23 cellular contexts compared by ENCODE assay signal in the genomic region with DNA sequence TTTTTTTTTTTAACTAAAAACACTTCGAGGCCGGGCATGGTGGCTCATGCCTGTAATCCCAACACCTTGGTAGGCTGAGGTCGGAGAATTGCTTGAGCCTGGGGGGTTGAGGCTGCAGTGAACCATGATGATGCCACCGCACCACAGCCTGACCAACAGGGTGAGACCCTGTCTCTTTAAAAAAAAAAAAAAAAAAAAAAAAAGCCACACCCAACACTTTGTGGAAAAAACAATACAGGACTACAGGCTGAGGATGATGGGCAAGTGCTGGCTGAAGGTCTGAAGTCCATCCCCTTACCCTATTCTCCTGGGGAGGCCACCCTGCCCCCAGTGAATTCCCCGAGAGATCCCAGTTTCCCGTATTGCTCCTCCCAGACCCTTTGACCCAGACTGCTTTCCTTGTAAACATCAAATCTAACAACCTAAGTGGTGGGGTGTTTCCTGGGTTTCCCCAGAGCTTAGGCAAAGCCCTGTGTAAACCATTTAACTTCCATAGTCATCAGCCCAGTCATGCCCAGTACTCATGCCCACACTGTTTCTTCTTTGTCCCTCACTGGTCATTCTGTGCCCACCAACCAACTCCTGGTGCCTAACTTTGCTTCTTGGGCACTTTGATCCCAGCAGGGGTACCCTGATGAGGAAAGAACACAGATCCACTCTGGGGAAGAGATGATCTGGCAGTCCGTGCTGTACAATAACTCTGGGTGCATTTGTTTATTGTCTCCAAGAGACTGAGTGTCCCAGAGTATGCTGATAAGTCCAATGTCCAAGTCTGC. TPM values are rescaled to one million over a fixed set of nuclear protein-coding genes. Genes with fewer than 3 reads are reported as not detected.
DNase-seq lines count a peak whose midpoint lies in the region; ATAC-seq and TF ChIP-seq lines count a peak whose summit lies in the region.
"Had no signal": no experiment of that assay in that cellular context is flagged by ENCODE, and none has a peak within 500 bp of the region (broad histone marks: within the 10 kb centered on the region; RNA-seq: fewer than 3 reads in every experiment).

No MANE protein-coding gene starts in this region.

- WGBS in transverse colon (ENCODE audit: low coverage in 1 of 2), 2 donors = 51 to 54% methylated on average over 7 of the region's 7 CpGs

- peak; percentile 26 for DNase-seq in DMS53 (lab: John Stamatoyannopoulos, UW)
- no peak for DNase-seq in DMS53 treated with DMSO at 0.1 percent for 48 hours (lab: John Stamatoyannopoulos, UW; ENCODE audit: unreplicated experiment)
- peak; percentile 90 for DNase-seq in colonic mucosa
- peak in 2 of 3 donors; percentile 75 to 89 for DNase-seq in mucosa of descending colon
- DNase-seq in transverse colon = peak; percentile 83
- no peak for DNase-seq in activated T-cell treated with anti-CD3 and anti-CD28 coated beads, Interleukin-2, amount 50 U/mL, for 4 hours
- DNase-seq in CD1c-positive myeloid dendritic cell (ENCODE audit: extremely low spot score) = no peak
- DNase-seq: activated CD4-positive, alpha-beta T cell treated with anti-CD3 and anti-CD28 coated beads, Interleukin-2, amount 50 U/mL, for 1 hour; activated T-cell treated with anti-CD3 and anti-CD28 coated beads, Interleukin-2, amount 50 U/mL, for 48 hours; C1 segment of cervical spinal cord; DMS79 treated with DMSO at 0.1 percent for 48 hours; GOT3; Kasumi-1; NCI-H1436; NK-92 treated with Interleukin-12 subunit alpha and Interleukin-12 subunit beta, amount 100 ng/mL, for 24 hours; nucleus accumbens; stimulated activated CD4-positive, alpha-beta T cell treated with anti-CD3 and anti-CD28 coated beads, Interleukin-4, amount 100 ng/mL, for 24 hours had no signal

- in situ Hi-C loops in transverse colon (cut with MboI; ENCODE audit: low pct_ligation_motif_present in 1 of 4, low pct_unique_long_range_greater_than_20kb in 1 of 4, low sequenced_read_pairs in 3 of 4) = no loop called here

- H3K4me1 ChIP-seq in colonic mucosa (no peaks in the 10 kb centered on the region), mucosa of descending colon (ENCODE audit: low read depth) (peaks cover 66% of the 10 kb centered on the region), transverse colon (peaks cover 0 to 97% (median 44%) of the 10 kb centered on the region in 4 donors)

- TF ChIP-seq CTCF in colonic mucosa (IDR thresholded peaks at IDR 0.05) (no peak), mucosa of descending colon (IDR thresholded peaks at IDR 0.05) (no peak), transverse colon (IDR thresholded peaks at IDR 0.05) (no peak)

- H3K4me3 Mint-ChIP-seq in activated T-cell treated with anti-CD3 and anti-CD28 coated beads, Interleukin-2, amount 50 U/mL, for 4 hours = no peak overlapping the region
- H3K4me3 Mint-ChIP-seq: activated naive CD4-positive, alpha-beta T cell treated with anti-CD3 and anti-CD28 coated beads, Interleukin-2, amount 50 U/mL, for 24 hours had no signal

- H3K9me3 ChIP-seq in colonic mucosa (no peaks in the 10 kb centered on the region), mucosa of descending colon (no peaks in the 10 kb centered on the region), transverse colon (no peaks in the 10 kb centered on the region)

- TF ChIP-seq POLR2A in transverse colon (IDR thresholded peaks at IDR 0.05) = peak; percentile 53

- peak overlapping the region in 1 of 2 donors; percentile 80 for H3K9ac ChIP-seq in colonic mucosa (ENCODE audit: low read depth in 2 of 2, low read length in 2 of 2)

- H3K4me3 ChIP-seq in colonic mucosa = no peak overlapping the region
- H3K4me3 ChIP-seq in mucosa of descending colon = no peak overlapping the region
- H3K4me3 ChIP-seq in transverse colon = peak overlapping the region in 1 of 4 donors; percentile 25
- H3K4me3 ChIP-seq: skin epidermis had no signal

- no peaks in the 10 kb centered on the region for H3K36me3 Mint-ChIP-seq in activated T-cell treated with anti-CD3 and anti-CD28 coated beads, Interleukin-2, amount 50 U/mL, for 4 hours (ENCODE audit: insufficient read depth)
- H3K36me3 Mint-ChIP-seq: activated naive CD4-positive, alpha-beta T cell treated with anti-CD3 and anti-CD28 coated beads, Interleukin-2, amount 50 U/mL, for 24 hours; brain had no signal

- intact Hi-C loops in colonic mucosa (cut with DNase I) (no loop called here), mucosa of descending colon (cut with DNase I, micrococcal nuclease) (no loop called here), transverse colon (cut with DNase I; ENCODE audit: low total_unique reads) (no loop called here)

- H3K36me3 ChIP-seq in colonic mucosa (no peaks in the 10 kb centered on the region), mucosa of descending colon (ENCODE audit: low read depth) (no peaks in the 10 kb centered on the region), transverse colon (no peaks in the 10 kb centered on the region)

- peaks cover 55% of the 10 kb centered on the region for H3K27me3 Mint-ChIP-seq in activated T-cell treated with anti-CD3 and anti-CD28 coated beads, Interleukin-2, amount 50 U/mL, for 4 hours (ENCODE audit: low read depth)

- TF ChIP-seq EP300 in transverse colon (IDR thresholded peaks at IDR 0.05; ENCODE audit: low read depth) = peak; percentile 58

- H3K27me3 ChIP-seq in colonic mucosa (no peaks in the 10 kb centered on the region), transverse colon (no peaks in the 10 kb centered on the region)

- no peaks in the 10 kb centered on the region for H3K4me1 Mint-ChIP-seq in activated T-cell treated with anti-CD3 and anti-CD28 coated beads, Interleukin-2, amount 50 U/mL, for 4 hours (ENCODE audit: low read depth)
- H3K4me1 Mint-ChIP-seq: activated naive CD4-positive, alpha-beta T cell treated with anti-CD3 and anti-CD28 coated beads, Interleukin-2, amount 50 U/mL, for 24 hours had no signal

- H3K9me3 Mint-ChIP-seq in activated T-cell treated with anti-CD3 and anti-CD28 coated beads, Interleukin-2, amount 50 U/mL, for 4 hours = no peaks in the 10 kb centered on the region
- H3K9me3 Mint-ChIP-seq: activated naive CD4-positive, alpha-beta T cell treated with anti-CD3 and anti-CD28 coated beads, Interleukin-2, amount 50 U/mL, for 24 hours had no signal

- ATAC-seq in mucosa of descending colon (peak; percentile 72), GM19463 (IDR thresholded peaks at IDR 0.05; ENCODE audit: unreplicated experiment) (no peak)
- no peak for ATAC-seq in activated T-cell treated with anti-CD3 and anti-CD28 coated beads, Interleukin-2, amount 50 U/mL, for 4 hours

- H3K27ac ChIP-seq in colonic mucosa (peak overlapping the region; percentile 87), transverse colon (peak overlapping the region; percentile 80 to 88 (median 87))
- H3K27ac ChIP-seq: 22Rv1 had no signal

RNA-seq across cellular contexts. Expression of a gene that starts 5.8 kb away (rescaled TPM):
- total RNA-seq in colonic mucosa (10 to 100 TPM; 24.3 to 52.1 TPM), mucosa of descending colon (100 to 1,000 TPM in 2 of 3 donors, 10 to 100 TPM in 1; 54.0 to 173 (median 100) TPM), transverse colon (100 to 1,000 TPM in 3 of 4 donors, 10 to 100 TPM in 1; 18.7 to 210 (median 157) TPM)
- under 1 TPM in 2 of 3 donors, not detected in 1; 0.11 to 0.27 TPM for total RNA-seq in activated T-cell treated with anti-CD3 and anti-CD28 coated beads, Interleukin-2, amount 50 U/mL, for 4 hours
- total RNA-seq: temporal lobe had no signal

RNA-seq across cellular contexts. Expression of a gene that starts 59.0 kb away (rescaled TPM):
- total RNA-seq in colonic mucosa (100 to 1,000 TPM; 275 to 291 TPM), mucosa of descending colon (100 to 1,000 TPM; 109 to 235 (median 221) TPM), transverse colon (100 to 1,000 TPM in 2 of 4 donors, 10 to 100 TPM in 2; 33.8 to 212 (median 149) TPM)
- total RNA-seq in activated T-cell treated with anti-CD3 and anti-CD28 coated beads, Interleukin-2, amount 50 U/mL, for 4 hours = 10 to 100 TPM; 89.7 to 99.8 (median 93.8) TPM

RNA-seq across cellular contexts. Expression of a gene that starts 59.2 kb away (rescaled TPM):
- total RNA-seq in colonic mucosa = 1 to 10 TPM; 4.7 to 6.6 TPM
- 10 to 100 TPM in 1 of 3 donors, 1 to 10 TPM in 2; 5.4 to 11.2 (median 5.5) TPM for total RNA-seq in mucosa of descending colon
- 10 to 100 TPM in 1 of 4 donors, 1 to 10 TPM in 1, not detected in 2; 2.9 to 11.3 TPM for total RNA-seq in transverse colon
- total RNA-seq in activated T-cell treated with anti-CD3 and anti-CD28 coated beads, Interleukin-2, amount 50 U/mL, for 4 hours = 10 to 100 TPM; 10.7 to 12.6 (median 10.9) TPM

Comparison
In these comparisons a context has a peak if more than half of its experiments do, and no peak if none do; other contexts are left out.
1. DNase-seq: peak in DMS53 (single experiment), colonic mucosa (single experiment), mucosa of descending colon (2 of 3) and transverse colon (single experiment); none in DMS53 treated with DMSO at 0.1 percent for 48 hours (single experiment), activated T-cell treated with anti-CD3 and anti-CD28 coated beads, Interleukin-2, amount 50 U/mL, for 4 hours (single experiment) and CD1c-positive myeloid dendritic cell (single experiment).
2. RNA of a gene that starts 5.8 kb away (total RNA-seq): 18.7 to 210 TPM in transverse colon, 54.0 to 173 TPM in mucosa of descending colon and 24.3 to 52.1 TPM in colonic mucosa; 0.11 to 0.27 TPM in activated T-cell treated with anti-CD3 and anti-CD28 coated beads, Interleukin-2, amount 50 U/mL, for 4 hours; every median in the first group is over 10 times any median in the second.